In genomic region chr1:231064418-231064817, GRCh38 we compare ENCODE assay signal across 8 cellular contexts.
"Had no signal": no experiment of that assay in that cellular context is flagged by ENCODE, and none has a peak within 500 bp of the region (broad histone marks: within the 10 kb centered on the region; RNA-seq: fewer than 3 reads in every experiment).

No MANE protein-coding gene starts in this region.

- H3K4me3 ChIP-seq: GM23338 had no signal

- ATAC-seq: GM23338 had no signal

- H2AFZ ChIP-seq: GM23338 had no signal

- H3K4me2 ChIP-seq: GM23338 had no signal

- DNase-seq: H9, HCEC 1CT, HFFc6, KG1 had no signal

- FAIRE-seq: H1, H54, HTR-8/SVneo had no signal
